In the genomic region with DNA sequence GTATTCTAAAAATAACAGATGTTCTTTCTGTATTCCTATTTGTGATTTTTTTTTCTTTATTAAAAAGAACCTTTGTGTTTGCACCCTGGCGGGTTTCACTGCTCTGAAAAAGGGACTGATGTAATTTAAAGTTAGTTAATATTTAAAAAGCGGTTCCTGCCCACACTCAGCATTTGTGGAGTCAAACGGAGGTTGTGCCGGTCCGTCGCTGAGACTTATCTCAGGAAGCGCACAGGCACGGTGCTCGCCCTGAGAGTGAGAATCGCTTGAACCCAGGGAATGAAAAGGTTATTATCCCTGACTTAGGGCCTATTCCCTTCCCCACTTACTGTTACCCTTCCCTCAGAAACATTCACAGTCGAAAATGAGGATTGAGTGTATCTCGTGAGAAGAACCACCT, we compare ENCODE assay signal across 17 cellular contexts.
DNase-seq lines count a peak whose midpoint lies in the region; ATAC-seq, FAIRE-seq and TF ChIP-seq lines count a peak whose summit lies in the region.
"Had no signal": no experiment of that assay in that cellular context is flagged by ENCODE, and none has a peak within 500 bp of the region (broad histone marks: within the 10 kb centered on the region; RNA-seq: fewer than 3 reads in every experiment).

No MANE protein-coding gene starts in this region.

- ATAC-seq in GM19351 (IDR thresholded peaks at IDR 0.05; ENCODE audit: unreplicated experiment): no peak
- ATAC-seq: HCT116 had no signal

- H3K4me3 Mint-ChIP-seq in nephron (no peak overlapping the region), endothelial cell (ENCODE audit: unreplicated experiment) (no peak overlapping the region)
- H3K4me3 Mint-ChIP-seq: B cell; CD4-positive, alpha-beta T cell; IgD-negative memory B cell had no signal

- DNase-seq in RCC 7860 (ENCODE audit: low spot score) (peak; percentile 27), kidney glomerular epithelial cell (lab: John Stamatoyannopoulos, UW) (peak; percentile 23), renal cortical epithelial cell (ENCODE audit: low read depth) (peak; percentile 35), MV-4-11 (lab: John Stamatoyannopoulos, UW) (no peak), endothelial cell (ENCODE audit: low spot score) (no peak)
- DNase-seq: C1 segment of cervical spinal cord, DMS79, GM23248 had no signal

- no peaks in the 10 kb centered on the region for H3K9me3 Mint-ChIP-seq in nephron
- no peaks in the 10 kb centered on the region for H3K9me3 Mint-ChIP-seq in endothelial cell (ENCODE audit: unreplicated experiment)
- H3K9me3 Mint-ChIP-seq: CD4-positive, alpha-beta T cell; IgD-negative memory B cell had no signal

- H3K36me3 Mint-ChIP-seq in nephron (ENCODE audit: low read depth) (no peaks in the 10 kb centered on the region), endothelial cell (ENCODE audit: low read depth, unreplicated experiment) (no peaks in the 10 kb centered on the region)

- FAIRE-seq in RCC 7860 (lab: Jason Lieb, UNC): peak; percentile 76
- FAIRE-seq: A204.1, GM12891, H54 had no signal

- H3K27me3 Mint-ChIP-seq in nephron (ENCODE audit: low read depth) (peaks cover 42% of the 10 kb centered on the region), endothelial cell (ENCODE audit: unreplicated experiment) (peaks cover 9% of the 10 kb centered on the region)
- H3K27me3 Mint-ChIP-seq: CD4-positive, alpha-beta T cell; IgD-negative memory B cell had no signal

- TF ChIP-seq CTCF in nephron (IDR thresholded peaks at IDR 0.05; ENCODE audit: unreplicated experiment in 3 of 3): no peak
- TF ChIP-seq CTCF in endothelial cell (IDR thresholded peaks at IDR 0.05; ENCODE audit: unreplicated experiment): no peak

- peaks cover 18% of the 10 kb centered on the region for H3K4me1 Mint-ChIP-seq in nephron
- peaks cover 6% of the 10 kb centered on the region for H3K4me1 Mint-ChIP-seq in endothelial cell (ENCODE audit: unreplicated experiment)

- H3K27ac Mint-ChIP-seq in nephron (peak overlapping the region; percentile 21 to 58 (median 55)), endothelial cell (ENCODE audit: unreplicated experiment) (no peak overlapping the region)
- H3K27ac Mint-ChIP-seq: B cell; CD4-positive, alpha-beta T cell; IgD-negative memory B cell had no signal

Comparison
In these comparisons a context has a peak if more than half of its experiments do, and no peak if none do; other contexts are left out.
1. DNase-seq: peak in RCC 7860 (single experiment), kidney glomerular epithelial cell (single experiment) and renal cortical epithelial cell (single experiment); none in MV-4-11 (single experiment) and endothelial cell (single experiment).